15 cellular contexts compared by ENCODE assay signal in the genomic region with DNA sequence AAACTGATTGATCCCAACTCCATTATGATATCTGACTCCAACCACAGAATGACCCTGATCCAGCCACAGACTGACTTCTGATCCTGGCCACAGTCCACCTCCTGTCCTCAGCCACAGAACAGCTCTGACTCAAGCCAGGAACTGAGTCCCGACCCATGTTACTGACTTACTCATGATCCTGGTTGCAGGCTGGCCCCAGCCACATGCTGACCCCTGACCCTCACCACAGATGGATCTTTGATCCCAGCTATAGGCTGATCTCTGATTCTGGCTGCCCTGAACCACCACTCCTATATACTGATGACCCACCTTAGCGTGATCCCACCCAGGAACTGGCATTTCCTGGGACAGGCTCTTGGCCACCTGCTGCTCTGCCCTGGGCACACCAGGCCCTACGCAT. TPM values are rescaled to one million over a fixed set of nuclear protein-coding genes. Genes with fewer than 3 reads are reported as not detected.
A peak's percentile ranks its signal among the peaks of the same experiment; 100 is the strongest.
DNase-seq lines count a peak whose midpoint lies in the region; ATAC-seq, FAIRE-seq and TF ChIP-seq lines count a peak whose summit lies in the region.
"Had no signal": no experiment of that assay in that cellular context is flagged by ENCODE, and none has a peak within 500 bp of the region (broad histone marks: within the 10 kb centered on the region; RNA-seq: fewer than 3 reads in every experiment).

No MANE protein-coding gene starts in this region.

- H3K36me3 Mint-ChIP-seq in CD8-positive, alpha-beta memory T cell: peaks cover 0 to 1% (median 0%) of the 10 kb centered on the region in 3 donors
- H3K36me3 Mint-ChIP-seq in endothelial cell (ENCODE audit: low read depth, unreplicated experiment): no peaks in the 10 kb centered on the region

- H3K23ac ChIP-seq in neuronal stem cell (ENCODE audit: low read depth, low read length, poor library complexity): no peak overlapping the region

- no peak overlapping the region for H2BK5ac ChIP-seq in neuronal stem cell (ENCODE audit: low read length)

- H4K8ac ChIP-seq in neuronal stem cell (ENCODE audit: low read depth, low read length): peak overlapping the region; percentile 24

- H3K14ac ChIP-seq in neuronal stem cell (ENCODE audit: low read length): peak overlapping the region; percentile 25

- H3K4me1 ChIP-seq in CD8-positive, alpha-beta memory T cell (ENCODE audit: insufficient read depth, low read length): peaks cover 76% of the 10 kb centered on the region
- H3K4me1 ChIP-seq in neuronal stem cell (ENCODE audit: control insufficient read depth in 2 of 2, insufficient read depth in 1 of 2, low read depth in 1 of 2, low read length in 2 of 2): peaks cover 0 to 3% of the 10 kb centered on the region in 2 donors

- TF ChIP-seq CTCF in bronchial epithelial cell (IDR thresholded peaks at IDR 0.05; ENCODE audit: insufficient read depth, low read length, severe bottlenecking): no peak
- TF ChIP-seq CTCF in endothelial cell (IDR thresholded peaks at IDR 0.05; ENCODE audit: unreplicated experiment): no peak

- H2BK12ac ChIP-seq in neuronal stem cell (ENCODE audit: low read length): no peak overlapping the region

- H4K91ac ChIP-seq in neuronal stem cell (ENCODE audit: low read depth, low read length, poor library complexity): no peak overlapping the region

- peak overlapping the region in 1 of 7 donors; percentile 21 for H3K4me3 Mint-ChIP-seq in CD8-positive, alpha-beta memory T cell
- no peak overlapping the region for H3K4me3 Mint-ChIP-seq in endothelial cell (ENCODE audit: unreplicated experiment)

- no peak for TF ChIP-seq POLR2A in GM18505 (IDR thresholded peaks at IDR 0.05; ENCODE audit: borderline replicate concordance, extremely low read depth, insufficient read depth, insufficient read length)

- H2BK15ac ChIP-seq in neuronal stem cell (ENCODE audit: low read length): no peak overlapping the region

- no peaks in the 10 kb centered on the region for H3K79me1 ChIP-seq in neuronal stem cell (ENCODE audit: low read depth, low read length)

- H3K9me3 ChIP-seq in CD8-positive, alpha-beta memory T cell (ENCODE audit: low read length): no peaks in the 10 kb centered on the region
- H3K9me3 ChIP-seq in neuronal stem cell (replicated peaks in 1 of 2; ENCODE audit: control insufficient read depth in 2 of 2, insufficient read depth in 1 of 2, low read depth in 1 of 2, low read length in 2 of 2): no peaks in the 10 kb centered on the region
- H3K9me3 ChIP-seq: SK-N-SH, testis had no signal

- H3K4me2 ChIP-seq in neuronal stem cell (ENCODE audit: insufficient read depth, low read length, poor library complexity, severe bottlenecking): no peak overlapping the region
- H3K4me2 ChIP-seq: SK-N-SH had no signal

- H3K36me3 ChIP-seq in CD8-positive, alpha-beta memory T cell (ENCODE audit: insufficient read depth, low read length): no peaks in the 10 kb centered on the region
- H3K36me3 ChIP-seq in bronchial epithelial cell (ENCODE audit: control insufficient read depth, insufficient read depth, low read length) (no peaks in the 10 kb centered on the region), neuronal stem cell (replicated peaks in 1 of 2; ENCODE audit: control insufficient read depth in 2 of 2, insufficient read depth in 2 of 2, low read length in 2 of 2) (no peaks in the 10 kb centered on the region)

- H2BK120ac ChIP-seq in neuronal stem cell (ENCODE audit: low read depth, low read length): no peak overlapping the region

- FAIRE-seq in bronchial epithelial cell (lab: Jason Lieb, UNC): peak; percentile 72
- FAIRE-seq: islet of Langerhans had no signal

- H3K4me1 Mint-ChIP-seq in CD8-positive, alpha-beta memory T cell: peaks cover 31 to 59% (median 42%) of the 10 kb centered on the region in 3 donors
- H3K4me1 Mint-ChIP-seq in endothelial cell (ENCODE audit: unreplicated experiment): no peaks in the 10 kb centered on the region

- H3K4ac ChIP-seq in neuronal stem cell (ENCODE audit: low read length): no peak overlapping the region

- H3K27ac ChIP-seq in CD8-positive, alpha-beta memory T cell (ENCODE audit: low read depth, low read length): no peak overlapping the region
- H3K27ac ChIP-seq in neuronal stem cell (replicated peaks; ENCODE audit: low read length): no peak overlapping the region
- H3K27ac ChIP-seq: foreskin keratinocyte, testis had no signal

- CTCF ChIA-PET in CD8-positive, alpha-beta memory T cell (lab: Charles Lee): interaction anchor here (4.8 to 5.7 kb wide), 2 partner anchors 134 to 191 kb away, joined by 66 to 67 read pairs; no protein-coding TSS in a partner anchor

- DNase-seq in CD8-positive, alpha-beta memory T cell: no peak
- DNase-seq in LHCN-M2 (ENCODE audit: low read depth): peak; percentile 86
- DNase-seq in bronchial epithelial cell (ENCODE audit: low read depth): no peak
- DNase-seq in neuronal stem cell (ENCODE audit: low spot score): no peak
- DNase-seq in COR-L47 (lab: John Stamatoyannopoulos, UW): no peak
- no peak for DNase-seq in endothelial cell (ENCODE audit: low spot score)
- DNase-seq: foreskin keratinocyte, Karpas-422, NCI-H2029, SK-N-SH, testis had no signal

- WGBS in neuronal stem cell (ENCODE audit: extremely low coverage in 2 of 2, insufficient read length in 2 of 2, insufficient replicate concordance in 1 of 2), 2 donors: no CpG with 5 or more reads among the region's 3 CpGs

- H3K27me3 ChIP-seq in CD8-positive, alpha-beta memory T cell (ENCODE audit: insufficient read depth, low read length, poor library complexity, severe bottlenecking): no peaks in the 10 kb centered on the region
- H3K27me3 ChIP-seq in bronchial epithelial cell (ENCODE audit: control insufficient read depth, insufficient read depth, low read length): no peaks in the 10 kb centered on the region
- no peaks in the 10 kb centered on the region for H3K27me3 ChIP-seq in neuronal stem cell (ENCODE audit: control insufficient read depth in 3 of 3, insufficient read depth in 3 of 3, low read depth in 1 of 3, low read length in 3 of 3)
- H3K27me3 ChIP-seq: foreskin keratinocyte, testis had no signal

- no peak overlapping the region for H3K18ac ChIP-seq in neuronal stem cell (ENCODE audit: low read length)

- POLR2A ChIA-PET in CD8-positive, alpha-beta memory T cell (lab: Charles Lee): interaction anchor here (0.7 to 1.5 kb wide), 2 partner anchors 80 to 190 kb away, joined by 3 to 7 read pairs; no protein-coding TSS in a partner anchor

- no peaks in the 10 kb centered on the region for H3K27me3 Mint-ChIP-seq in CD8-positive, alpha-beta memory T cell
- peaks cover 6% of the 10 kb centered on the region for H3K27me3 Mint-ChIP-seq in endothelial cell (ENCODE audit: unreplicated experiment)

- H3K4me3 ChIP-seq in CD8-positive, alpha-beta memory T cell (ENCODE audit: low read length): no peak overlapping the region
- H3K4me3 ChIP-seq in bronchial epithelial cell (ENCODE audit: low read depth, low read length) (no peak overlapping the region), neuronal stem cell (ENCODE audit: low read length in 2 of 2) (no peak overlapping the region)
- H3K4me3 ChIP-seq: testis had no signal

- peaks cover 0 to 3% (median 0%) of the 10 kb centered on the region in 5 donors for H3K9me3 Mint-ChIP-seq in CD8-positive, alpha-beta memory T cell
- no peaks in the 10 kb centered on the region for H3K9me3 Mint-ChIP-seq in endothelial cell (ENCODE audit: unreplicated experiment)

- no peak overlapping the region for H2AK5ac ChIP-seq in neuronal stem cell (ENCODE audit: low read depth, low read length)

- peak overlapping the region; percentile 82 to 100 (median 98) for H3K27ac Mint-ChIP-seq in CD8-positive, alpha-beta memory T cell
- no peak overlapping the region for H3K27ac Mint-ChIP-seq in endothelial cell (ENCODE audit: unreplicated experiment)

- ATAC-seq in GM18505 (IDR thresholded peaks at IDR 0.05; ENCODE audit: unreplicated experiment): no peak
- ATAC-seq: activated CD4-positive, CD25-positive, alpha-beta regulatory T cell treated with anti-CD3 and anti-CD28 coated beads, Interleukin-2, amount 50 U/mL, for 24 hours; foreskin keratinocyte; sciatic nerve had no signal

- no peak overlapping the region for H3K9ac ChIP-seq in neuronal stem cell (ENCODE audit: low read depth, low read length, poor library complexity)
- H3K9ac ChIP-seq: SK-N-SH had no signal

- H2AFZ ChIP-seq in neuronal stem cell (ENCODE audit: low read length): no peak overlapping the region

RNA-seq across cellular contexts. Expression of a gene that starts 32.2 kb away (rescaled TPM):
- 10 to 100 TPM; 80.5 to 84.5 TPM for total RNA-seq in CD8-positive, alpha-beta memory T cell
- 53.7 TPM for polyA plus RNA-seq in CD8-positive, alpha-beta memory T cell
- 5.6 and 10.8 TPM in 2 replicates for total RNA-seq in LHCN-M2 (2014; rRNA removed)
- 3.5 TPM for polyA plus RNA-seq in LHCN-M2 (2012)
- total RNA-seq in bronchial epithelial cell: not detected in 2 replicates
- 0.13 TPM for polyA plus RNA-seq in neuronal stem cell (2013, experiment 1 of 2)
- 0.14 TPM for polyA plus RNA-seq in neuronal stem cell (2013, experiment 2 of 2)
- not detected for total RNA-seq in endothelial cell (ENCODE audit: unreplicated experiment)

RNA-seq across cellular contexts. Expression of a gene that starts 56.0 kb away (rescaled TPM):
- 100 to 1,000 TPM; 140 to 142 TPM for total RNA-seq in CD8-positive, alpha-beta memory T cell
- 41.6 TPM for polyA plus RNA-seq in CD8-positive, alpha-beta memory T cell
- total RNA-seq in LHCN-M2 (2014; rRNA removed) (13.8 and 14.5 TPM in 2 replicates), bronchial epithelial cell (25.8 and 32.9 TPM in 2 replicates), endothelial cell (ENCODE audit: unreplicated experiment) (45.7 TPM)
- 10.7 TPM for polyA plus RNA-seq in LHCN-M2 (2012)
- polyA plus RNA-seq in neuronal stem cell (2013, experiment 1 of 2): 9.3 TPM
- 9.2 TPM for polyA plus RNA-seq in neuronal stem cell (2013, experiment 2 of 2)
